ENCODE assay signal across 13 cellular contexts in genomic region chr3:105774444-105775180, GRCh38.
DNase-seq lines count a peak whose midpoint lies in the region; ATAC-seq lines count a peak whose summit lies in the region.
"Had no signal": no experiment of that assay in that cellular context is flagged by ENCODE, and none has a peak within 500 bp of the region (broad histone marks: within the 10 kb centered on the region; RNA-seq: fewer than 3 reads in every experiment).

No MANE protein-coding gene starts in this region.

- no peak for DNase-seq in activated T-cell treated with anti-CD3 and anti-CD28 coated beads, Interleukin-2, amount 50 U/mL, for 4 hours
- no peak for DNase-seq in activated T-cell treated with anti-CD3 and anti-CD28 coated beads, Interleukin-2, amount 50 U/mL, for 1 hour
- no peak for DNase-seq in activated naive CD8-positive, alpha-beta T cell treated with anti-CD3 and anti-CD28 coated beads for 36 hours
- DNase-seq in stimulated activated naive B cell treated with anti-CD40 and anti-IgM and Interleukin-4, amounts not matched to agents 10 μg/mL and 1 μg/mL and 100 μg/mL, for 72 hours, result no peak
- DNase-seq in effector CD4-positive, alpha-beta T cell, result no peak
- DNase-seq in central memory CD4-positive, alpha-beta T cell, result no peak
- DNase-seq: activated CD8-positive, alpha-beta memory T cell treated with anti-CD3 and anti-CD28 coated beads, Interleukin-2, amount 50 U/mL, for 4 hours; GDM1; NCI-H1694; SHP77 treated with DMSO at 0.1 percent for 48 hours; stimulated activated naive CD4-positive, alpha-beta T cell treated with Interleukin-2 at 50 U/mL for 16 hours had no signal

- H3K4me3 Mint-ChIP-seq in activated T-cell treated with anti-CD3 and anti-CD28 coated beads, Interleukin-2, amount 50 U/mL, for 4 hours, result no peak overlapping the region
- H3K4me3 Mint-ChIP-seq in activated naive CD8-positive, alpha-beta T cell treated with anti-CD3 and anti-CD28 coated beads for 36 hours, result peak overlapping the region; percentile 25
- peak overlapping the region in 1 of 2 donors; percentile 14 for H3K4me3 Mint-ChIP-seq in stimulated activated naive B cell treated with anti-CD40 and anti-IgM and Interleukin-4, amounts not matched to agents 10 μg/mL and 1 μg/mL and 100 μg/mL, for 72 hours

- H3K4me1 Mint-ChIP-seq in activated T-cell treated with anti-CD3 and anti-CD28 coated beads, Interleukin-2, amount 50 U/mL, for 4 hours (ENCODE audit: low read depth), result peaks cover 82% of the 10 kb centered on the region
- H3K4me1 Mint-ChIP-seq in activated naive CD8-positive, alpha-beta T cell treated with anti-CD3 and anti-CD28 coated beads for 36 hours, result peaks cover 67% of the 10 kb centered on the region
- peaks cover 24 to 55% of the 10 kb centered on the region in 2 donors for H3K4me1 Mint-ChIP-seq in stimulated activated naive B cell treated with anti-CD40 and anti-IgM and Interleukin-4, amounts not matched to agents 10 μg/mL and 1 μg/mL and 100 μg/mL, for 72 hours

- peak overlapping the region; percentile 88 for H3K27ac Mint-ChIP-seq in activated naive CD8-positive, alpha-beta T cell treated with anti-CD3 and anti-CD28 coated beads for 36 hours
- no peak overlapping the region for H3K27ac Mint-ChIP-seq in stimulated activated naive B cell treated with anti-CD40 and anti-IgM and Interleukin-4, amounts not matched to agents 10 μg/mL and 1 μg/mL and 100 μg/mL, for 72 hours

- peaks cover 4% of the 10 kb centered on the region for H3K9me3 Mint-ChIP-seq in activated T-cell treated with anti-CD3 and anti-CD28 coated beads, Interleukin-2, amount 50 U/mL, for 4 hours
- peaks cover 15% of the 10 kb centered on the region for H3K9me3 Mint-ChIP-seq in activated naive CD8-positive, alpha-beta T cell treated with anti-CD3 and anti-CD28 coated beads for 36 hours
- H3K9me3 Mint-ChIP-seq in stimulated activated naive B cell treated with anti-CD40 and anti-IgM and Interleukin-4, amounts not matched to agents 10 μg/mL and 1 μg/mL and 100 μg/mL, for 72 hours, result no peaks in the 10 kb centered on the region

- H3K27me3 Mint-ChIP-seq in activated T-cell treated with anti-CD3 and anti-CD28 coated beads, Interleukin-2, amount 50 U/mL, for 4 hours (ENCODE audit: low read depth), result no peaks in the 10 kb centered on the region
- no peaks in the 10 kb centered on the region for H3K27me3 Mint-ChIP-seq in activated naive CD8-positive, alpha-beta T cell treated with anti-CD3 and anti-CD28 coated beads for 36 hours
- H3K27me3 Mint-ChIP-seq in stimulated activated naive B cell treated with anti-CD40 and anti-IgM and Interleukin-4, amounts not matched to agents 10 μg/mL and 1 μg/mL and 100 μg/mL, for 72 hours, result no peaks in the 10 kb centered on the region

- peak; percentile 71 to 85 for ATAC-seq in activated T-cell treated with anti-CD3 and anti-CD28 coated beads, Interleukin-2, amount 50 U/mL, for 4 hours
- ATAC-seq in HG02678 (IDR thresholded peaks at IDR 0.05; ENCODE audit: unreplicated experiment) (peak; percentile 46), HG03097 (IDR thresholded peaks at IDR 0.05; ENCODE audit: low FRiP score, unreplicated experiment) (no peak)
- peak; percentile 86 to 91 for ATAC-seq in stimulated activated naive B cell treated with anti-CD40 and anti-IgM and Interleukin-4, amounts not matched to agents 10 μg/mL and 1 μg/mL and 100 μg/mL, for 72 hours (replicated peaks)

- peaks cover 35% of the 10 kb centered on the region for H3K36me3 Mint-ChIP-seq in activated T-cell treated with anti-CD3 and anti-CD28 coated beads, Interleukin-2, amount 50 U/mL, for 4 hours (ENCODE audit: insufficient read depth)
- H3K36me3 Mint-ChIP-seq in activated naive CD8-positive, alpha-beta T cell treated with anti-CD3 and anti-CD28 coated beads for 36 hours, result peaks cover 79% of the 10 kb centered on the region
- peaks cover 2 to 17% of the 10 kb centered on the region in 2 donors for H3K36me3 Mint-ChIP-seq in stimulated activated naive B cell treated with anti-CD40 and anti-IgM and Interleukin-4, amounts not matched to agents 10 μg/mL and 1 μg/mL and 100 μg/mL, for 72 hours
